ENCODE assay signal across 36 cellular contexts in the genomic region with DNA sequence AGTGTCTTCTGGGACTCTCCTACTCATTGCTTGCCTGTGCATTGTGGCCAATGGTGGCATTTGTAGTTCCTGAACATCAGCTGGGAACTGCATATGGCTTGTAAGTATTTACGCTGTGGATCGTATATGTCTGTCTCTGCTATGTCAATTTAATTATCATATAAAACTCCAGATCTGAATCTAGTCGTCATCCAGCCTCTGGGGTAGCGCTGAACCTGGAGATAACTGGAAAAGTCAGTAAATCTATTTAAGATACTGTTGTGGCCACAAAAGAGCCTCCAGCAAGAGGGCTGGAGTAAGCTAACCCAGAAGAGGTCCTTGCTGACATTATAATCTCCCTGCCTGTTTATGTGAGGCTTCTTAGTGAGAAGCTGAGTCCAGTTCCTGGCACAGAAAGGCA.
"Had no signal": no experiment of that assay in that cellular context is flagged by ENCODE, and none has a peak within 500 bp of the region (broad histone marks: within the 10 kb centered on the region; RNA-seq: fewer than 3 reads in every experiment).

No MANE protein-coding gene starts in this region.

- H3K9me3 ChIP-seq: adrenal gland, ascending aorta, body of pancreas, breast epithelium had no signal

- H3K27me3 Mint-ChIP-seq: activated naive CD4-positive, alpha-beta T cell treated with anti-CD3 and anti-CD28 coated beads, Interleukin-2, amount 10 ng/mL, durations not matched to agents 7 days and 5 days; activated naive CD4-positive, alpha-beta T cell treated with anti-CD3 and anti-CD28 coated beads, Interleukin-2, amount 50 U/mL, for 24 hours; activated naive CD8-positive, alpha-beta T cell; activated naive CD8-positive, alpha-beta T cell treated with anti-CD3 and anti-CD28 coated beads for 36 hours; activated naive CD8-positive, alpha-beta T cell treated with anti-CD3 and anti-CD28 coated beads, Interleukin-2, amount 10 ng/mL, durations not matched to agents 7 days and 5 days; activated naive CD8-positive, alpha-beta T cell treated with anti-CD3 and anti-CD28 coated beads, Interleukin-2, amount 50 U/mL, for 24 hours; activated T-cell treated with anti-CD3 and anti-CD28 coated beads, Interleukin-2, amount 50 U/mL, for 24 hours; activated T-helper 17 cell treated with anti-CD3 and anti-CD28 coated beads, Interleukin-2, amount 50 U/mL, for 72 hours; brain; central memory CD8-positive, alpha-beta T cell had no signal

- H3K27ac Mint-ChIP-seq: activated naive CD4-positive, alpha-beta T cell treated with anti-CD3 and anti-CD28 coated beads for 36 hours; activated naive CD4-positive, alpha-beta T cell treated with anti-CD3 and anti-CD28 coated beads, Interleukin-2, amount 10 ng/mL, durations not matched to agents 7 days and 5 days; activated naive CD4-positive, alpha-beta T cell treated with anti-CD3 and anti-CD28 coated beads, Interleukin-2, amount 50 U/mL, for 24 hours; activated naive CD8-positive, alpha-beta T cell; activated naive CD8-positive, alpha-beta T cell treated with anti-CD3 and anti-CD28 coated beads for 36 hours; activated naive CD8-positive, alpha-beta T cell treated with anti-CD3 and anti-CD28 coated beads, Interleukin-2, amount 10 ng/mL, durations not matched to agents 7 days and 5 days; activated naive CD8-positive, alpha-beta T cell treated with anti-CD3 and anti-CD28 coated beads, Interleukin-2, amount 50 U/mL, for 24 hours; activated T-cell treated with anti-CD3 and anti-CD28 coated beads, Interleukin-2, amount 50 U/mL, for 24 hours; activated T-helper 1 cell treated with anti-CD3 and anti-CD28 coated beads, Interleukin-12 subunit alpha, Interleukin-12 subunit beta, Interleukin-2, Interleukin-4 antibody, amounts not matched to agents 30 ng/mL and 10 ng/mL and 1 ng/mL, durations not matched to agents 14 hours and 24 hours and 36 hours; activated T-helper 17 cell treated with anti-CD3 and anti-CD28 coated beads, Interleukin-2, amount 50 U/mL, for 72 hours; activated T-helper 2 cell treated with anti-CD3 and anti-CD28 coated beads, Interferon-gamma antibody, Interleukin-2, Interleukin-4, amounts not matched to agents 10 μg/mL and 5 μg/mL and 100 μg/mL, durations not matched to agents 14 hours and 24 hours and 36 hours; brain had no signal

- H3K4me1 ChIP-seq: ascending aorta, body of pancreas, breast epithelium had no signal

- ATAC-seq: activated naive CD8-positive, alpha-beta T cell treated with anti-CD3 and anti-CD28 coated beads, Interleukin-2, amount 50 U/mL, for 24 hours; activated T-cell treated with anti-CD3 and anti-CD28 coated beads, Interleukin-2, amount 50 U/mL, for 4 hours; activated T-helper 17 cell treated with anti-CD3 and anti-CD28 coated beads, Interleukin-2, amount 50 U/mL, for 72 hours; body of pancreas had no signal

- H3K4me3 ChIP-seq: adrenal gland, ascending aorta, body of pancreas, breast epithelium, cardiac muscle cell had no signal

- DNase-seq: activated effector memory CD4-positive, alpha-beta T cell treated with anti-CD3 and anti-CD28 coated beads, Interleukin-2, amount 50 U/mL, for 16 hours; activated effector memory CD4-positive, alpha-beta T cell treated with Interleukin-2 at 50 U/mL for 16 hours; activated gamma-delta T cell; activated gamma-delta T cell treated with Interleukin-2 at 50 U/mL for 16 hours; activated naive CD4-positive, alpha-beta T cell; activated naive CD4-positive, alpha-beta T cell treated with anti-CD3 and anti-CD28 coated beads for 36 hours; activated naive CD4-positive, alpha-beta T cell treated with anti-CD3 and anti-CD28 coated beads, Interleukin-2, amount 10 ng/mL, durations not matched to agents 7 days and 5 days; activated naive CD4-positive, alpha-beta T cell treated with anti-CD3 and anti-CD28 coated beads, Interleukin-2, amount 50 U/mL, for 16 hours; activated naive CD4-positive, alpha-beta T cell treated with Interleukin-2 at 50 U/mL for 16 hours; activated naive CD8-positive, alpha-beta T cell treated with anti-CD3 and anti-CD28 coated beads for 36 hours; activated naive CD8-positive, alpha-beta T cell treated with anti-CD3 and anti-CD28 coated beads, Interleukin-2, amount 10 ng/mL, durations not matched to agents 7 days and 5 days; activated naive CD8-positive, alpha-beta T cell treated with anti-CD3 and anti-CD28 coated beads, Interleukin-2, amount 50 U/mL, for 24 hours; activated T-cell treated with anti-CD3 and anti-CD28 coated beads, Interleukin-2, amount 50 U/mL, for 1 hour; activated T-cell treated with anti-CD3 and anti-CD28 coated beads, Interleukin-2, amount 50 U/mL, for 24 hours; activated T-cell treated with anti-CD3 and anti-CD28 coated beads, Interleukin-2, amount 50 U/mL, for 4 hours; activated T-cell treated with anti-CD3 and anti-CD28 coated beads, Interleukin-2, amount 50 U/mL, for 48 hours; adrenal gland; amniotic stem cell; amygdala; anterior cingulate cortex; aorta; body of pancreas; brain microvascular endothelial cell; caudate nucleus; central memory CD4-positive, alpha-beta T cell; cerebellar nuclear complex had no signal

- H3K27me3 ChIP-seq: adrenal gland, ascending aorta, body of pancreas, brain microvascular endothelial cell, breast epithelium, cardiac muscle cell had no signal

- H3K4me1 Mint-ChIP-seq: activated naive CD4-positive, alpha-beta T cell treated with anti-CD3 and anti-CD28 coated beads, Interleukin-2, amount 10 ng/mL, durations not matched to agents 7 days and 5 days; activated naive CD4-positive, alpha-beta T cell treated with anti-CD3 and anti-CD28 coated beads, Interleukin-2, amount 50 U/mL, for 24 hours; activated naive CD8-positive, alpha-beta T cell treated with anti-CD3 and anti-CD28 coated beads for 36 hours; activated naive CD8-positive, alpha-beta T cell treated with anti-CD3 and anti-CD28 coated beads, Interleukin-2, amount 10 ng/mL, durations not matched to agents 7 days and 5 days; activated naive CD8-positive, alpha-beta T cell treated with anti-CD3 and anti-CD28 coated beads, Interleukin-2, amount 50 U/mL, for 24 hours; activated T-helper 17 cell treated with anti-CD3 and anti-CD28 coated beads, Interleukin-2, amount 50 U/mL, for 72 hours; brain; central memory CD8-positive, alpha-beta T cell had no signal

- H3K4me3 Mint-ChIP-seq: activated naive CD4-positive, alpha-beta T cell treated with anti-CD3 and anti-CD28 coated beads for 36 hours; activated naive CD4-positive, alpha-beta T cell treated with anti-CD3 and anti-CD28 coated beads, Interleukin-2, amount 10 ng/mL, durations not matched to agents 7 days and 5 days; activated naive CD4-positive, alpha-beta T cell treated with anti-CD3 and anti-CD28 coated beads, Interleukin-2, amount 50 U/mL, for 24 hours; activated naive CD8-positive, alpha-beta T cell; activated naive CD8-positive, alpha-beta T cell treated with anti-CD3 and anti-CD28 coated beads for 36 hours; activated naive CD8-positive, alpha-beta T cell treated with anti-CD3 and anti-CD28 coated beads, Interleukin-2, amount 10 ng/mL, durations not matched to agents 7 days and 5 days; activated naive CD8-positive, alpha-beta T cell treated with anti-CD3 and anti-CD28 coated beads, Interleukin-2, amount 50 U/mL, for 24 hours; activated T-cell treated with anti-CD3 and anti-CD28 coated beads, Interleukin-2, amount 50 U/mL, for 24 hours; activated T-cell treated with anti-CD3 and anti-CD28 coated beads, Interleukin-2, amount 50 U/mL, for 4 hours; activated T-helper 1 cell treated with anti-CD3 and anti-CD28 coated beads, Interleukin-12 subunit alpha, Interleukin-12 subunit beta, Interleukin-2, Interleukin-4 antibody, amounts not matched to agents 30 ng/mL and 10 ng/mL and 1 ng/mL, durations not matched to agents 14 hours and 24 hours and 36 hours; activated T-helper 17 cell treated with anti-CD3 and anti-CD28 coated beads, Interleukin-2, amount 50 U/mL, for 72 hours; brain; central memory CD8-positive, alpha-beta T cell had no signal

- H3K27ac ChIP-seq: adrenal gland, ascending aorta, body of pancreas, brain microvascular endothelial cell, breast epithelium, cardiac muscle cell had no signal

- H3K9me3 Mint-ChIP-seq: activated naive CD4-positive, alpha-beta T cell treated with anti-CD3 and anti-CD28 coated beads for 36 hours; activated naive CD4-positive, alpha-beta T cell treated with anti-CD3 and anti-CD28 coated beads, Interleukin-2, amount 10 ng/mL, durations not matched to agents 7 days and 5 days; activated naive CD4-positive, alpha-beta T cell treated with anti-CD3 and anti-CD28 coated beads, Interleukin-2, amount 50 U/mL, for 24 hours; activated naive CD8-positive, alpha-beta T cell treated with anti-CD3 and anti-CD28 coated beads for 36 hours; activated naive CD8-positive, alpha-beta T cell treated with anti-CD3 and anti-CD28 coated beads, Interleukin-2, amount 10 ng/mL, durations not matched to agents 7 days and 5 days; activated naive CD8-positive, alpha-beta T cell treated with anti-CD3 and anti-CD28 coated beads, Interleukin-2, amount 50 U/mL, for 24 hours; activated T-cell treated with anti-CD3 and anti-CD28 coated beads, Interleukin-2, amount 50 U/mL, for 24 hours; activated T-cell treated with anti-CD3 and anti-CD28 coated beads, Interleukin-2, amount 50 U/mL, for 4 hours; activated T-helper 1 cell treated with anti-CD3 and anti-CD28 coated beads, Interleukin-12 subunit alpha, Interleukin-12 subunit beta, Interleukin-2, Interleukin-4 antibody, amounts not matched to agents 30 ng/mL and 10 ng/mL and 1 ng/mL, durations not matched to agents 14 hours and 24 hours and 36 hours; activated T-helper 17 cell treated with anti-CD3 and anti-CD28 coated beads, Interleukin-2, amount 50 U/mL, for 72 hours; activated T-helper 2 cell treated with anti-CD3 and anti-CD28 coated beads, Interferon-gamma antibody, Interleukin-2, Interleukin-4, amounts not matched to agents 10 μg/mL and 5 μg/mL and 100 μg/mL, durations not matched to agents 14 hours and 24 hours and 36 hours; brain; central memory CD8-positive, alpha-beta T cell had no signal
